ENCODE assay signal across 6 cellular contexts in the genomic region with DNA sequence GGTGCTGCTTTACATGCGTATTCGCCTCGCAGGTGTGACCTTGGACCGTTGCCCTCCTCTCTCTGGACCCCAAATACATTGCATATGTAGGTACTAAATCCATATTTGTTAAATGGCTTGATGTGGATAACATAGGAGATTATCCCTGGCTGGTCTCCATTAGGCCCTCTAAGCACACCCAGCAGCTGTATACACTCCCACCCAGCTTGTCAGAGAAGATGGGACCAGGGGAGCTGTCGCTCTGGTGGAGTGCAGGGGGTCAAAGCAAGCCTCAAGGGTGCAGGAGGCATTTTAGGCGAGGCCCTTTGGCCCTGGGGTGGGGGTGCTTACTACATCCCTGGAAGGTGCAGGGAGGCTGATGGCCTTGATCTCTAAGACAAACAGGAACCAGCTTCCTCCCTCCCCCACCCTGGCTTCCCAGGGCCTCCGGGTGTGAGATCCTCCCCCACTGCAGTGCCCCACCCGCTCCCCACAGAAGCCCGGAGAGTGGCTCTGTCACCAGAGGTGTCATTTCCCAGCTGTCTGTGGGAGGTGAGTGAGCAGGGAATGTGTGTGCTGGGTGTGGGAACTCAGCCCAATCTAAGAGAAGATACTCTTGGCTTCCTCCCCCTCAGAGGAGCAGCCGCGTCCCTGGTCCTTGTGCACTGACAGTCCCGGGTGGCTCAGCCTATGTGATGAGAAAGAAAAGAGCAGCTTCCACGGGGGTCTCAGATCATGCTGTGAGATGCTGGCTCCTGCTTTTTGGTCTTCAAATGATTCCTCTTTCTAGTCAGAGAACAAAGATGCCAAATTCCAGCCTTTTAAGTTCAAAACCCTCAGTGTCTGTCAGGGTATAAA.
A peak's percentile ranks its signal among the peaks of the same experiment; 100 is the strongest.
DNase-seq lines count a peak whose midpoint lies in the region; ATAC-seq lines count a peak whose summit lies in the region.

No MANE protein-coding gene starts in this region.

- peak; percentile 51 for DNase-seq in NCI-H345 (lab: John Stamatoyannopoulos, UW)
- no peak for DNase-seq in NCI-H345 treated with DMSO at 0.1 percent for 48 hours (lab: John Stamatoyannopoulos, UW; ENCODE audit: unreplicated experiment)
- DNase-seq in activated T-cell treated with anti-CD3 and anti-CD28 coated beads, Interleukin-2, amount 50 U/mL, for 24 hours, result peak; percentile 82
- DNase-seq in stimulated activated CD8-positive, alpha-beta memory T cell treated with anti-CD3 and anti-CD28 coated beads, Interleukin-7, amount 100 ng/mL, for 24 hours (ENCODE audit: low read depth), result peak; percentile 67

- peaks cover 53% of the 10 kb centered on the region for H3K4me1 Mint-ChIP-seq in activated T-cell treated with anti-CD3 and anti-CD28 coated beads, Interleukin-2, amount 50 U/mL, for 24 hours (ENCODE audit: low read depth)

- no peaks in the 10 kb centered on the region for H3K9me3 Mint-ChIP-seq in activated T-cell treated with anti-CD3 and anti-CD28 coated beads, Interleukin-2, amount 50 U/mL, for 24 hours

- H3K4me3 ChIP-seq in iPS-11a (ENCODE audit: low read depth, low read length), result peak overlapping the region; percentile 14

- peak overlapping the region; percentile 98 for H3K27ac Mint-ChIP-seq in activated T-cell treated with anti-CD3 and anti-CD28 coated beads, Interleukin-2, amount 50 U/mL, for 24 hours

- H3K36me3 Mint-ChIP-seq in activated T-cell treated with anti-CD3 and anti-CD28 coated beads, Interleukin-2, amount 50 U/mL, for 24 hours (ENCODE audit: low read depth), result peaks cover 28% of the 10 kb centered on the region

- no peak for ATAC-seq in HG03571 (IDR thresholded peaks at IDR 0.05; ENCODE audit: unreplicated experiment)

- H3K27me3 Mint-ChIP-seq in activated T-cell treated with anti-CD3 and anti-CD28 coated beads, Interleukin-2, amount 50 U/mL, for 24 hours, result no peaks in the 10 kb centered on the region

- peak overlapping the region; percentile 82 for H3K4me3 Mint-ChIP-seq in activated T-cell treated with anti-CD3 and anti-CD28 coated beads, Interleukin-2, amount 50 U/mL, for 24 hours
